ENCODE assay signal across 19 cellular contexts in genomic region chr15:99209326-99209725, GRCh38. TPM values are rescaled to one million over a fixed set of nuclear protein-coding genes. Genes with fewer than 3 reads are reported as not detected.
DNase-seq lines count a peak whose midpoint lies in the region; ATAC-seq, FAIRE-seq and TF ChIP-seq lines count a peak whose summit lies in the region.
"Had no signal": no experiment of that assay in that cellular context is flagged by ENCODE, and none has a peak within 500 bp of the region (broad histone marks: within the 10 kb centered on the region; RNA-seq: fewer than 3 reads in every experiment).

No MANE protein-coding gene starts in this region.

- H3K27me3 Mint-ChIP-seq in activated CD4-positive, alpha-beta T cell treated with anti-CD3 and anti-CD28 coated beads, Interleukin-2, amount 10 ng/mL, durations not matched to agents 24 days and 14 days: peaks cover 10% of the 10 kb centered on the region

- H3K9ac ChIP-seq in liver (ENCODE audit: low read depth in 1 of 2, low read length in 2 of 2): no peak overlapping the region
- H3K9ac ChIP-seq in HepG2 (ENCODE audit: insufficient read depth, low read depth, low read length): no peak overlapping the region

- H3K79me2 ChIP-seq in HepG2 (ENCODE audit: insufficient read depth, low read length): no peaks in the 10 kb centered on the region

- intact Hi-C loops in activated CD4-positive, alpha-beta T cell treated with anti-CD3 and anti-CD28 coated beads, Interleukin-2, amount 10 ng/mL, durations not matched to agents 24 days and 14 days (cut with micrococcal nuclease): no loop called here
- intact Hi-C loops in HepG2 (cut with micrococcal nuclease; ENCODE audit: unreplicated experiment): no loop called here
- intact Hi-C loops in head of caudate nucleus (cut with DNase I): no loop called here

- no peaks in the 10 kb centered on the region for H3K4me1 Mint-ChIP-seq in activated CD4-positive, alpha-beta T cell treated with anti-CD3 and anti-CD28 coated beads, Interleukin-2, amount 10 ng/mL, durations not matched to agents 24 days and 14 days
- H3K4me1 Mint-ChIP-seq: CD14-positive monocyte, H9 had no signal

- H3K4me3 ChIP-seq in liver (ENCODE audit: low read depth in 1 of 3, low read length in 3 of 3) (no peak overlapping the region), HepG2 (replicated peaks in 1 of 3; ENCODE audit: insufficient read depth in 1 of 3, low read depth in 2 of 3, low read length in 3 of 3) (no peak overlapping the region)

- 70% methylated on average over 2 of the region's 2 CpGs for WGBS in liver
- 95% methylated on average over 2 of the region's 2 CpGs for WGBS in HepG2 (ENCODE audit: low lambda C conversion rate)

- H3K27ac ChIP-seq in liver (ENCODE audit: low read depth in 1 of 2, low read length in 2 of 2) (no peak overlapping the region), HepG2 (ENCODE audit: extremely low read length, insufficient read depth, low read length) (no peak overlapping the region)
- H3K27ac ChIP-seq: 22Rv1 had no signal

- no peaks in the 10 kb centered on the region for H3K9me3 ChIP-seq in liver (ENCODE audit: control insufficient read depth in 4 of 4, low read length in 3 of 4)
- no peaks in the 10 kb centered on the region for H3K9me3 ChIP-seq in HepG2 (ENCODE audit: low read length)

- H2AFZ ChIP-seq in HepG2 (ENCODE audit: low read length): no peak overlapping the region

- no peaks in the 10 kb centered on the region for H3K9me3 Mint-ChIP-seq in activated CD4-positive, alpha-beta T cell treated with anti-CD3 and anti-CD28 coated beads, Interleukin-2, amount 10 ng/mL, durations not matched to agents 24 days and 14 days
- H3K9me3 Mint-ChIP-seq: CD8-positive, alpha-beta T cell; H9 had no signal

- TF ChIP-seq CTCF in liver (IDR thresholded peaks at IDR 0.05; ENCODE audit: low read depth, low read length, missing input control) (no peak), HepG2 (CRISPR knock-in tag; IDR thresholded peaks at IDR 0.05) (no peak)

- H3K27ac Mint-ChIP-seq in activated CD4-positive, alpha-beta T cell treated with anti-CD3 and anti-CD28 coated beads, Interleukin-2, amount 10 ng/mL, durations not matched to agents 24 days and 14 days: no peak overlapping the region
- H3K27ac Mint-ChIP-seq: CD8-positive, alpha-beta T cell; H9 had no signal

- ATAC-seq in HepG2 (no peak), left lobe of liver (peak; percentile 29)
- ATAC-seq: CD8-positive, alpha-beta T cell had no signal

- no peak for TF ChIP-seq EP300 in HepG2 (IDR thresholded peaks at IDR 0.05; ENCODE audit: low read depth in 2 of 2, low read length in 2 of 2)
- no peak for TF ChIP-seq EP300 in HepG2 (CRISPR knock-in tag; IDR thresholded peaks at IDR 0.05; ENCODE audit: borderline replicate concordance)

- CTCF ChIA-PET in HepG2 (lab: Yijun Ruan, JAX; ENCODE audit: low intra/inter-chr PET ratio, low total read pairs): no interaction called here

- POLR2A ChIA-PET in HepG2 (lab: Yijun Ruan, JAX): no interaction called here

- H3K4me3 Mint-ChIP-seq in activated CD4-positive, alpha-beta T cell treated with anti-CD3 and anti-CD28 coated beads, Interleukin-2, amount 10 ng/mL, durations not matched to agents 24 days and 14 days: no peak overlapping the region
- H3K4me3 Mint-ChIP-seq: CD14-positive monocyte; CD8-positive, alpha-beta T cell; H9 had no signal

- TF ChIP-seq RAD21 in liver (IDR thresholded peaks at IDR 0.05): no peak
- no peak for TF ChIP-seq RAD21 in HepG2 (CRISPR knock-in tag; IDR thresholded peaks at IDR 0.05)

- no peak for TF ChIP-seq POLR2A in HepG2 (IDR thresholded peaks at IDR 0.05; ENCODE audit: insufficient read depth in 1 of 2, low read depth in 2 of 2, low read length in 2 of 2)

- DNase-seq in activated CD4-positive, alpha-beta T cell treated with anti-CD3 and anti-CD28 coated beads, Interleukin-2, amount 10 ng/mL, durations not matched to agents 24 days and 14 days: peak; percentile 41
- DNase-seq in activated CD4-positive, alpha-beta T cell treated with anti-CD3 and anti-CD28 coated beads, Interleukin-2, amount 50 U/mL, for 48 hours: no peak
- DNase-seq in HepG2 (ENCODE audit: low spot score): no peak
- no peak for DNase-seq in left lobe of liver (ENCODE audit: low spot score)
- DNase-seq in head of caudate nucleus: no peak
- DNase-seq in activated gamma-delta T cell treated with Interleukin-2 at 50 U/mL for 16 hours: no peak
- no peak for DNase-seq in NCI-H146 treated with DMSO at 0.1 percent for 48 hours (lab: John Stamatoyannopoulos, UW; ENCODE audit: unreplicated experiment)
- DNase-seq: CD8-positive, alpha-beta T cell; COR-L47; DMS153; DMS79 treated with DMSO at 0.1 percent for 48 hours; EL; GOT3; H9 had no signal

- H3K4me2 ChIP-seq in HepG2 (ENCODE audit: low read depth, low read length): no peak overlapping the region

- H3K36me3 ChIP-seq in liver (ENCODE audit: control insufficient read depth in 4 of 4, insufficient read depth in 3 of 4, low read depth in 1 of 4, low read length in 3 of 4) (peaks cover 0 to 5% (median 1%) of the 10 kb centered on the region in 4 donors), HepG2 (replicated peaks in 1 of 2; ENCODE audit: control insufficient read depth in 1 of 2, insufficient read depth in 2 of 2, low read length in 2 of 2) (0 out of 5 replicates have a peak, but pooled peaks cover 0 to 3% of the 10 kb centered on the region in 2 experiments)

- FAIRE-seq in HepG2 (lab: Jason Lieb, UNC): no peak
- FAIRE-seq: D721Med, GM12891 had no signal

- BruUV-seq in HepG2 (replicated peaks; lab: Mats Ljungman, UMichigan): no TSS peak

- in situ Hi-C loops in HepG2 (cut with HindIII; ENCODE audit: extremely low pct_ligation_motif_present, low pct_unique_long_range_greater_than_20kb): no loop called here

- H3K4me1 ChIP-seq in liver (ENCODE audit: control insufficient read depth in 4 of 4, insufficient read depth in 4 of 4, low read length in 3 of 4) (no peaks in the 10 kb centered on the region), HepG2 (ENCODE audit: insufficient read depth, low read length) (no peaks in the 10 kb centered on the region)

- no peaks in the 10 kb centered on the region for H3K36me3 Mint-ChIP-seq in activated CD4-positive, alpha-beta T cell treated with anti-CD3 and anti-CD28 coated beads, Interleukin-2, amount 10 ng/mL, durations not matched to agents 24 days and 14 days (ENCODE audit: low read depth)
- H3K36me3 Mint-ChIP-seq: CD14-positive monocyte; CD8-positive, alpha-beta T cell had no signal

- H3K27me3 ChIP-seq in liver (ENCODE audit: control insufficient read depth in 4 of 4, insufficient read depth in 4 of 4, low read length in 3 of 4) (no peaks in the 10 kb centered on the region), HepG2 (ENCODE audit: control insufficient read depth in 1 of 2, insufficient read depth in 2 of 2, low read length in 2 of 2) (no peaks in the 10 kb centered on the region)

- no peaks in the 10 kb centered on the region for H4K20me1 ChIP-seq in HepG2 (ENCODE audit: insufficient read depth, low read length)

RNA-seq across cellular contexts. Expression of gene TTC23, which starts 40.1 kb away (rescaled TPM):
- total RNA-seq in activated CD4-positive, alpha-beta T cell treated with anti-CD3 and anti-CD28 coated beads, Interleukin-2, amount 10 ng/mL, durations not matched to agents 24 days and 14 days: 4.7 and 6.0 TPM in 2 replicates
- 10 to 100 TPM in 1 of 2 donors, 1 to 10 TPM in 1; 9.9 to 12.3 TPM for total RNA-seq in liver
- 1 to 10 TPM; 3.7 to 4.4 TPM for polyA plus RNA-seq in liver
- 11.7 and 17.2 TPM in 2 replicates for total RNA-seq in HepG2 (2016; rRNA removed; fragmentation: Illumina TruSeq; extraction: Trizol)
- total RNA-seq in HepG2 (2016; cell fraction: cytosol; rRNA removed; fragmentation: Illumina TruSeq; extraction: Trizol; ENCODE audit: low read depth): 3.1 TPM in 2 replicates
- 11.4 and 15.4 TPM in 2 replicates for total RNA-seq in HepG2 (2016; cell fraction: insoluble cytoplasmic fraction; rRNA removed; fragmentation: Illumina TruSeq; extraction: Trizol)
- total RNA-seq in HepG2 (2016; cell fraction: membrane; rRNA removed; fragmentation: Illumina TruSeq; extraction: Trizol): 5.6 and 6.5 TPM in 2 replicates
- total RNA-seq in HepG2 (2016; cell fraction: nucleus; rRNA removed; fragmentation: Illumina TruSeq; extraction: Trizol): 16.6 and 19.0 TPM in 2 replicates
- polyA plus RNA-seq in HepG2 (2011; rRNA removed): 1.3 and 1.6 TPM in 2 replicates
- 1.4 and 2.1 TPM in 2 replicates for polyA plus RNA-seq in HepG2 (2011; cell fraction: cytosol; rRNA removed)
- polyA plus RNA-seq in HepG2 (2011; cell fraction: nucleus; rRNA removed): 3.2 and 3.5 TPM in 2 replicates
- polyA plus RNA-seq in HepG2 (2012): 5.4 and 7.4 TPM in 2 replicates
- 0.81 and 0.99 TPM in 2 replicates for polyA plus RNA-seq in HepG2 (2016; cell fraction: cytosol; fragmentation: Illumina TruSeq; extraction: Trizol; ENCODE audit: low read depth)
- polyA plus RNA-seq in HepG2 (2016; cell fraction: insoluble cytoplasmic fraction; fragmentation: Illumina TruSeq; extraction: Trizol; ENCODE audit: low read depth): 9.0 and 11.6 TPM in 2 replicates
- 2.2 and 2.5 TPM in 2 replicates for polyA plus RNA-seq in HepG2 (2016; cell fraction: membrane; fragmentation: Illumina TruSeq; extraction: Trizol; ENCODE audit: low read depth)
- polyA plus RNA-seq in HepG2 (2016; cell fraction: nucleus; fragmentation: Illumina TruSeq; extraction: Trizol; ENCODE audit: insufficient read depth, low read depth): 9.0 and 11.1 TPM in 2 replicates
- 2.3 and 7.2 TPM in 2 replicates for polyA minus RNA-seq in HepG2 (2011; rRNA and poly(A)+ RNA removed; ENCODE audit: low replicate concordance)
- 3.7 and 4.5 TPM in 2 replicates for polyA minus RNA-seq in HepG2 (2011; cell fraction: cytosol; rRNA and poly(A)+ RNA removed)
- 9.8 and 11.1 TPM in 2 replicates for polyA minus RNA-seq in HepG2 (2011; cell fraction: nucleus; rRNA and poly(A)+ RNA removed)
- 9.0 TPM for total RNA-seq in left lobe of liver

RNA-seq across cellular contexts. Expression of gene LRRC28, which starts 42.0 kb away (rescaled TPM):
- 15.1 and 16.7 TPM in 2 replicates for total RNA-seq in activated CD4-positive, alpha-beta T cell treated with anti-CD3 and anti-CD28 coated beads, Interleukin-2, amount 10 ng/mL, durations not matched to agents 24 days and 14 days
- 10 to 100 TPM; 43.7 to 46.6 TPM for total RNA-seq in liver
- polyA plus RNA-seq in liver: 10 to 100 TPM; 15.4 to 38.3 TPM
- total RNA-seq in HepG2 (2016; rRNA removed; fragmentation: Illumina TruSeq; extraction: Trizol): 17.5 and 18.8 TPM in 2 replicates
- total RNA-seq in HepG2 (2016; cell fraction: cytosol; rRNA removed; fragmentation: Illumina TruSeq; extraction: Trizol; ENCODE audit: low read depth): 22.7 and 24.8 TPM in 2 replicates
- 14.6 and 18.6 TPM in 2 replicates for total RNA-seq in HepG2 (2016; cell fraction: insoluble cytoplasmic fraction; rRNA removed; fragmentation: Illumina TruSeq; extraction: Trizol)
- 31.8 and 32.3 TPM in 2 replicates for total RNA-seq in HepG2 (2016; cell fraction: membrane; rRNA removed; fragmentation: Illumina TruSeq; extraction: Trizol)
- 30.1 and 32.9 TPM in 2 replicates for total RNA-seq in HepG2 (2016; cell fraction: nucleus; rRNA removed; fragmentation: Illumina TruSeq; extraction: Trizol)
- polyA plus RNA-seq in HepG2 (2011; rRNA removed): 20.3 and 21.3 TPM in 2 replicates
- polyA plus RNA-seq in HepG2 (2011; cell fraction: cytosol; rRNA removed): 15.8 and 22.4 TPM in 2 replicates
- 10.8 and 11.3 TPM in 2 replicates for polyA plus RNA-seq in HepG2 (2011; cell fraction: nucleus; rRNA removed)
- polyA plus RNA-seq in HepG2 (2012): 17.0 and 18.9 TPM in 2 replicates
- 31.2 and 42.1 TPM in 2 replicates for polyA plus RNA-seq in HepG2 (2016; cell fraction: cytosol; fragmentation: Illumina TruSeq; extraction: Trizol; ENCODE audit: low read depth)
- 19.6 and 23.7 TPM in 2 replicates for polyA plus RNA-seq in HepG2 (2016; cell fraction: insoluble cytoplasmic fraction; fragmentation: Illumina TruSeq; extraction: Trizol; ENCODE audit: low read depth)
- 30.9 and 31.5 TPM in 2 replicates for polyA plus RNA-seq in HepG2 (2016; cell fraction: membrane; fragmentation: Illumina TruSeq; extraction: Trizol; ENCODE audit: low read depth)
- polyA plus RNA-seq in HepG2 (2016; cell fraction: nucleus; fragmentation: Illumina TruSeq; extraction: Trizol; ENCODE audit: insufficient read depth, low read depth): 17.0 and 20.4 TPM in 2 replicates
- polyA minus RNA-seq in HepG2 (2011; rRNA and poly(A)+ RNA removed; ENCODE audit: low replicate concordance): 13.5 and 23.8 TPM in 2 replicates
- polyA minus RNA-seq in HepG2 (2011; cell fraction: cytosol; rRNA and poly(A)+ RNA removed): 8.9 and 11.3 TPM in 2 replicates
- 64.1 and 71.5 TPM in 2 replicates for polyA minus RNA-seq in HepG2 (2011; cell fraction: nucleus; rRNA and poly(A)+ RNA removed)
- 26.9 TPM for total RNA-seq in left lobe of liver
